8 cellular contexts compared by ENCODE assay signal in the genomic region with DNA sequence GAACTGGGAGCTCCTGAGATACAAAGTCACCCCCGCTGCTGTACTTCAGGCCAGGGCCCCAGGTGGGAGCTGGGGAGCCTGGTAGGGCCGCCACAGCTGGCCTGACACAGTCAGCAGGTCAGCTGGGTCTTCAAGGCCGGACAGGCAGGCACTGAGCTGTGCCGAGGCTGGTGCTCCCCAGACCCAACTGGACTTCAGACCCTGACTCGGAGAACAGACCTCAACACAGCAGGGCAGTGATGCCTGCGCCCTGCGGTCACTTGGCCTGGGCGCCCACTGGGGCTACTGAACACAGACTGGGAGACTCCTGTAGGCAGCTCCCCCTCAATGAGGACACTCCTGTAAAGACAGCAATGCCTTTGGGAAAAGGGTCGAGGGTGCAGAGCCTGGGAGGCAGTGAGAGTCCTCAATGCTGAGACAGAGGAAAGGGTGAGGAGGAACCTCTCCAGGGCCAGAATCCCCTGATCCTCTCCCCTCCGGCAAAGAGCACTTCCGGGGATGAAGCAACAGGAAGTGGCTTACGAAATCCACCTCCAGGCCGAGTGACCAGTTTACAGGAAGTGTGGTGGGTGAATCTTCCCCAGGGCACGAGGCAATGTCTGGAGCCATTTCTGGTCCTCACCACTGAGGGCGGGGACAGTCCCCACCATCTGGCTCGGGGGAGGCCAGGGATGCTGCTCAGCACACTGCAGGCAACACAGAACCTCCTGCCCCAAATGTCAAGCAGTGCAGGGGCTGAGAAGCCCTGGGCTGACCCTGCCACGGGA. TPM values are rescaled to one million over a fixed set of nuclear protein-coding genes. Genes with fewer than 3 reads are reported as not detected.
A peak's percentile ranks its signal among the peaks of the same experiment; 100 is the strongest.
DNase-seq lines count a peak whose midpoint lies in the region; TF ChIP-seq lines count a peak whose summit lies in the region.

No MANE protein-coding gene starts in this region.

- H3K27ac Mint-ChIP-seq in osteocyte (ENCODE audit: unreplicated experiment), result peak overlapping the region; percentile 93

- H3K27ac ChIP-seq in DOHH2 (ENCODE audit: low read depth, low read length) (peak overlapping the region; percentile 22; the same call in 1 of the 2 replicates), vagina (peak overlapping the region; percentile 86)

- no peaks in the 10 kb centered on the region for H3K36me3 Mint-ChIP-seq in osteocyte (ENCODE audit: unreplicated experiment)

- H3K4me1 Mint-ChIP-seq in osteocyte (ENCODE audit: unreplicated experiment), result peaks cover 51% of the 10 kb centered on the region

- H3F3A ChIP-seq in DOHH2 (ENCODE audit: control insufficient read depth, insufficient read depth), result no peaks in the 10 kb centered on the region

- H3K9me3 ChIP-seq in DOHH2 (ENCODE audit: control insufficient read depth, insufficient read depth, low read length) (no peaks in the 10 kb centered on the region), vagina (no peaks in the 10 kb centered on the region)

- TF ChIP-seq POLR2A in vagina (IDR thresholded peaks at IDR 0.05) (no peak), erythroblast (IDR thresholded peaks at IDR 0.05; ENCODE audit: low read length) (no peak)

- DNase-seq in GOT3 (lab: John Stamatoyannopoulos, UW), result peak; percentile 15
- DNase-seq in NOMO-1 (lab: John Stamatoyannopoulos, UW; ENCODE audit: unreplicated experiment in 2 of 2), result peak; percentile 87 to 96
- peak; percentile 74 for DNase-seq in activated T-cell treated with anti-CD3 and anti-CD28 coated beads for 48 hours (ENCODE audit: low read depth)
- DNase-seq in fibroblast of the aortic adventitia (ENCODE audit: low read depth), result peak; percentile 87
- DNase-seq in osteocyte (ENCODE audit: extremely low spot score, unreplicated experiment), result no peak
- no peak for DNase-seq in vagina (ENCODE audit: extremely low spot score in 2 of 2)
- no peak for DNase-seq in erythroblast (lab: John Stamatoyannopoulos, UW)

- H3K4me2 ChIP-seq in DOHH2 (ENCODE audit: low read length), result peak overlapping the region; percentile 51

- no peak overlapping the region for H3K4me3 Mint-ChIP-seq in osteocyte (ENCODE audit: unreplicated experiment)

- H3K36me3 ChIP-seq in DOHH2 (ENCODE audit: control insufficient read depth, low read length), result no peaks in the 10 kb centered on the region
- H3K36me3 ChIP-seq in vagina, result no peaks in the 10 kb centered on the region

- H3K27me3 ChIP-seq in DOHH2 (ENCODE audit: control insufficient read depth, low read length) (no peaks in the 10 kb centered on the region), vagina (no peaks in the 10 kb centered on the region)

- no peaks in the 10 kb centered on the region for H3K27me3 Mint-ChIP-seq in osteocyte (ENCODE audit: unreplicated experiment)

- H3K9me3 Mint-ChIP-seq in osteocyte (ENCODE audit: unreplicated experiment), result no peaks in the 10 kb centered on the region

- intact Hi-C loops in vagina (cut with DNase I), result no loop called here

- H3K79me2 ChIP-seq in DOHH2 (ENCODE audit: control insufficient read depth, low read length), result peaks cover 91% of the 10 kb centered on the region

- no peaks in the 10 kb centered on the region for H3K9me2 ChIP-seq in DOHH2 (replicated peaks; ENCODE audit: control insufficient read depth, low read length)

- TF ChIP-seq CTCF in DOHH2 (IDR thresholded peaks at IDR 0.05; ENCODE audit: low read depth, low read length, poor library complexity, severe bottlenecking) (no peak), fibroblast of the aortic adventitia (IDR thresholded peaks at IDR 0.05; ENCODE audit: insufficient read depth, low read length) (no peak), osteocyte (IDR thresholded peaks at IDR 0.05) (no peak), vagina (IDR thresholded peaks at IDR 0.05) (no peak)

- H3K4me3 ChIP-seq in DOHH2 (ENCODE audit: low read length), result peak overlapping the region; percentile 9; the same call in 1 of the 2 replicates
- no peak overlapping the region for H3K4me3 ChIP-seq in fibroblast of the aortic adventitia (ENCODE audit: low read depth, low read length)
- peak overlapping the region in 1 of 2 donors; percentile 9 for H3K4me3 ChIP-seq in vagina

- H4K20me1 ChIP-seq in DOHH2 (ENCODE audit: control insufficient read depth, insufficient read depth, low read depth, low read length), result peaks cover 12% of the 10 kb centered on the region; the same call in 1 of the 2 replicates

- H3K4me1 ChIP-seq in DOHH2 (ENCODE audit: control insufficient read depth, low read length), result peaks cover 21% of the 10 kb centered on the region
- H3K4me1 ChIP-seq in vagina, result peaks cover 71% of the 10 kb centered on the region

RNA-seq across cellular contexts. Expression of a gene that starts 40.8 kb away (rescaled TPM):
- total RNA-seq in fibroblast of the aortic adventitia (ENCODE audit: low replicate concordance) (6.3 and 42.1 TPM in 2 replicates), osteocyte (159 and 178 TPM in 2 replicates), vagina (57.5 TPM)

RNA-seq across cellular contexts. Expression of a gene that starts 43.1 kb away (rescaled TPM):
- 6.5 and 10.9 TPM in 2 replicates for total RNA-seq in fibroblast of the aortic adventitia (ENCODE audit: low replicate concordance)
- total RNA-seq in osteocyte, result 17.6 and 18.3 TPM in 2 replicates
- total RNA-seq in vagina, result 25.3 TPM

RNA-seq across cellular contexts. Expression of a gene that starts 59.5 kb away (rescaled TPM):
- total RNA-seq in fibroblast of the aortic adventitia (ENCODE audit: low replicate concordance) (66.7 and 76.4 TPM in 2 replicates), osteocyte (82.9 and 102 TPM in 2 replicates), vagina (72.7 TPM)

Comparison
In these comparisons a context has a peak if more than half of its experiments do, and no peak if none do; other contexts are left out.
1. DNase-seq: peak in GOT3 (single experiment), NOMO-1 (2 of 2), activated T-cell treated with anti-CD3 and anti-CD28 coated beads for 48 hours (single experiment) and fibroblast of the aortic adventitia (single experiment); none in osteocyte (single experiment), vagina (0 of 2) and erythroblast (0 of 2).